ENCODE assay signal across 19 cellular contexts in the genomic region with DNA sequence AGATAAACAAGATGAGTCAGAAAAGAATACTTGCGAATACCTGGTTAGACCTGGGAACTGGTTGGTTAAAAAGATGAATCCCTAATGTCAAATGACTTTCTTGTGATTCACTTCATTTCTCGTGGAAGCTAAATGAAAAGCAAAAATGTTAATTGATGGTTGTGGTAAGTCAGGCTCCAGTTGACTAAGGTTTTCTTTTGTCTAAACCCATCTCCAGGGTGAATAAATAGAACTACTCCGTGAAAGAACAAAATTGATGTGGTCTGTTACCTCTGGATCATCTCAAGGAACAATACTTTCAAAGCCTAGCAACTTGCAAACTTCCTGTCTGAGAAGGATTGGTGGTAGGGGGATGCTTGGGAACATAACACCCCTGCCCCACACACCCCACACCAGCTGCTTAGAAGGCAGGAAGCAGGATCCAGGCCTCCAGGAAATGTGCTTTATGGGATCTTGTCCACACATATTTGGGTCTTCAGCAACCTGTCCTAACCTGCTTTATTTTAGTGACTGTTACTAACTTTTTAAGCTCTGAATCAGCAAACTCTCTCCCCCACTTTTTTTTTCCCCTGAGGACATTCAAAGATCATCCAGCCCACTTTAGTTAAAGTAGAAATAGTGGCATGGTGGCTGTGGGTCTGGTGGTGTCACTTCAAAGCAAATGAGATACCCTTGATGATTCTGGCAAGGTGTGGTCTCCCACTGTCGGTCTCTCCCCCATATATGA.
DNase-seq lines count a peak whose midpoint lies in the region; ATAC-seq, FAIRE-seq and TF ChIP-seq lines count a peak whose summit lies in the region.
"Had no signal": no experiment of that assay in that cellular context is flagged by ENCODE, and none has a peak within 500 bp of the region (broad histone marks: within the 10 kb centered on the region; RNA-seq: fewer than 3 reads in every experiment).

No MANE protein-coding gene starts in this region.

- no peak overlapping the region for H4K8ac ChIP-seq in mesendoderm (ENCODE audit: low read depth, low read length)

- no peak for TF ChIP-seq POLR2A in breast epithelium (IDR thresholded peaks at IDR 0.05)

- no peak overlapping the region for H2AFZ ChIP-seq in DND-41 (ENCODE audit: low read depth, low read length)

- H3K18ac ChIP-seq in mesendoderm (ENCODE audit: low read length) = no peak overlapping the region

- H3K27me3 ChIP-seq in DND-41 (ENCODE audit: insufficient read depth, low read length, poor library complexity) (no peaks in the 10 kb centered on the region), breast epithelium (no peaks in the 10 kb centered on the region), kidney epithelial cell (ENCODE audit: control insufficient read depth, insufficient read depth, low read length) (no peaks in the 10 kb centered on the region), HAP-1 (ENCODE audit: low read depth) (no peaks in the 10 kb centered on the region), mesendoderm (ENCODE audit: insufficient read depth, low read length, poor library complexity) (no peaks in the 10 kb centered on the region)

- no peaks in the 10 kb centered on the region for H4K20me1 ChIP-seq in DND-41 (ENCODE audit: insufficient read depth, low read length)

- H2AK5ac ChIP-seq in mesendoderm (ENCODE audit: low read length) = no peak overlapping the region

- WGBS in mesendoderm (ENCODE audit: extremely low coverage, insufficient coverage, low lambda C conversion rate) = no CpG with 5 or more reads among the region's 4 CpGs

- H3K79me2 ChIP-seq in DND-41 (ENCODE audit: insufficient read depth, low read length) = no peaks in the 10 kb centered on the region
- H3K79me2 ChIP-seq in mesendoderm (ENCODE audit: control insufficient read depth, insufficient read depth, low read length) = no peaks in the 10 kb centered on the region

- H3K9me3 ChIP-seq in DND-41 (ENCODE audit: insufficient read depth, low read length, severe bottlenecking) (no peaks in the 10 kb centered on the region), breast epithelium (no peaks in the 10 kb centered on the region), HAP-1 (no peaks in the 10 kb centered on the region)

- no peak overlapping the region for H3K4me3 ChIP-seq in DND-41 (ENCODE audit: low read depth in 1 of 2, low read length in 2 of 2)
- no peak overlapping the region for H3K4me3 ChIP-seq in breast epithelium
- H3K4me3 ChIP-seq in kidney epithelial cell (ENCODE audit: low read depth, low read length) = no peak overlapping the region
- no peak overlapping the region for H3K4me3 ChIP-seq in HAP-1
- no peak overlapping the region for H3K4me3 ChIP-seq in mesendoderm (ENCODE audit: low read length)

- DNase-seq in DND-41 = peak; percentile 35
- peak; percentile 73 for DNase-seq in RCC 7860 (ENCODE audit: low spot score)
- DNase-seq in breast epithelium (ENCODE audit: low spot score in 2 of 2) = no peak
- peak; percentile 79 for DNase-seq in kidney epithelial cell (ENCODE audit: low read depth)
- DNase-seq in HAP-1 (ENCODE audit: low spot score in 2 of 2) = no peak
- no peak for DNase-seq in AML-193 (lab: John Stamatoyannopoulos, UW)
- DNase-seq in mesendoderm = no peak
- DNase-seq: activated CD8-positive, alpha-beta T cell treated with anti-CD3 and anti-CD28 coated beads for 36 hours; activated naive CD8-positive, alpha-beta T cell treated with anti-CD3 and anti-CD28 coated beads, Interleukin-2, amount 10 ng/mL, durations not matched to agents 7 days and 5 days; activated T-cell treated with anti-CD3 and anti-CD28 coated beads, Interleukin-2, amount 50 U/mL, for 48 hours; central memory CD4-positive, alpha-beta T cell; COR-L47; effector memory CD4-positive, alpha-beta T cell; NCI-H1694; NCI-H446 treated with DMSO at 0.1 percent for 48 hours had no signal

- no peak overlapping the region for H3K9ac ChIP-seq in DND-41 (ENCODE audit: low read depth, low read length)
- H3K9ac ChIP-seq in mesendoderm (ENCODE audit: low read length) = no peak overlapping the region

- no peaks in the 10 kb centered on the region for H3K79me1 ChIP-seq in mesendoderm (ENCODE audit: low read length)

- no peak overlapping the region for H3K23ac ChIP-seq in mesendoderm (ENCODE audit: low read length)

- no peak overlapping the region for H2BK5ac ChIP-seq in mesendoderm (ENCODE audit: low read length)

- no peak overlapping the region for H2BK15ac ChIP-seq in mesendoderm (replicated peaks; ENCODE audit: low read depth)

- no peak overlapping the region for H2BK120ac ChIP-seq in mesendoderm (ENCODE audit: low read depth, low read length)

- intact Hi-C loops in breast epithelium (cut with DNase I; ENCODE audit: low total_unique reads) = no loop called here

- no peak for TF ChIP-seq CTCF in DND-41 (IDR thresholded peaks at IDR 0.05; ENCODE audit: borderline replicate concordance, extremely low read depth, low read length, poor library complexity, severe bottlenecking)
- TF ChIP-seq CTCF in breast epithelium (IDR thresholded peaks at IDR 0.05) = no peak
- TF ChIP-seq CTCF in kidney epithelial cell (IDR thresholded peaks at IDR 0.05; ENCODE audit: insufficient read depth, low read length, poor library complexity, severe bottlenecking) = no peak

- peaks cover 41% of the 10 kb centered on the region for H3K4me1 ChIP-seq in DND-41 (ENCODE audit: insufficient read depth, low read length)
- H3K4me1 ChIP-seq in breast epithelium = no peaks in the 10 kb centered on the region
- 0 out of 2 replicates have a peak, but pooled peaks cover 6% of the 10 kb centered on the region for H3K4me1 ChIP-seq in HAP-1
- H3K4me1 ChIP-seq in mesendoderm (ENCODE audit: control insufficient read depth, low read depth, low read length) = no peaks in the 10 kb centered on the region

- no peak overlapping the region for H4K5ac ChIP-seq in mesendoderm (ENCODE audit: low read length)

- no peak overlapping the region for H3K56ac ChIP-seq in mesendoderm (ENCODE audit: low read length)

- no peak overlapping the region for H3K4ac ChIP-seq in mesendoderm (ENCODE audit: low read depth, low read length)

- H3K36me3 ChIP-seq in DND-41 (ENCODE audit: insufficient read depth, low read length) (no peaks in the 10 kb centered on the region), breast epithelium (no peaks in the 10 kb centered on the region), kidney epithelial cell (ENCODE audit: control insufficient read depth, insufficient read depth, low read length) (no peaks in the 10 kb centered on the region), HAP-1 (replicated peaks) (no peaks in the 10 kb centered on the region), mesendoderm (ENCODE audit: control insufficient read depth, insufficient read depth, low read length) (no peaks in the 10 kb centered on the region)

- H3K27ac ChIP-seq in DND-41 (ENCODE audit: low read length) (peak overlapping the region; percentile 58; the same call in 1 of the 2 replicates), breast epithelium (peak overlapping the region; percentile 21 to 72), mesendoderm (ENCODE audit: low read depth, low read length) (no peak overlapping the region)

- ATAC-seq in DND-41 (ENCODE audit: insufficient read depth, low read depth) (peak; percentile 44; the same call in 2 of the 3 replicates), GM18909 (IDR thresholded peaks at IDR 0.05; ENCODE audit: poor library complexity, unreplicated experiment) (no peak)
- ATAC-seq: activated CD8-positive, alpha-beta T cell treated with anti-CD3 and anti-CD28 coated beads for 36 hours had no signal

- in situ Hi-C loops in HAP-1 (cut with MboI; ENCODE audit: low sequenced_read_pairs) = no loop called here

- no peak for FAIRE-seq in RCC 7860 (lab: Jason Lieb, UNC)
- FAIRE-seq: G401.6, GM12892, H1 had no signal

- no peak overlapping the region for H3K4me2 ChIP-seq in DND-41 (ENCODE audit: insufficient read depth, low read length)
- H3K4me2 ChIP-seq in mesendoderm (ENCODE audit: low read length) = no peak overlapping the region

Comparison
In these comparisons a context has a peak if more than half of its experiments do, and no peak if none do; other contexts are left out.
1. DNase-seq: peak in DND-41 (single experiment), RCC 7860 (single experiment) and kidney epithelial cell (single experiment); none in breast epithelium (0 of 2), HAP-1 (0 of 2), AML-193 (0 of 2) and mesendoderm (single experiment).